ENCODE assay signal across 9 cellular contexts in the genomic region with DNA sequence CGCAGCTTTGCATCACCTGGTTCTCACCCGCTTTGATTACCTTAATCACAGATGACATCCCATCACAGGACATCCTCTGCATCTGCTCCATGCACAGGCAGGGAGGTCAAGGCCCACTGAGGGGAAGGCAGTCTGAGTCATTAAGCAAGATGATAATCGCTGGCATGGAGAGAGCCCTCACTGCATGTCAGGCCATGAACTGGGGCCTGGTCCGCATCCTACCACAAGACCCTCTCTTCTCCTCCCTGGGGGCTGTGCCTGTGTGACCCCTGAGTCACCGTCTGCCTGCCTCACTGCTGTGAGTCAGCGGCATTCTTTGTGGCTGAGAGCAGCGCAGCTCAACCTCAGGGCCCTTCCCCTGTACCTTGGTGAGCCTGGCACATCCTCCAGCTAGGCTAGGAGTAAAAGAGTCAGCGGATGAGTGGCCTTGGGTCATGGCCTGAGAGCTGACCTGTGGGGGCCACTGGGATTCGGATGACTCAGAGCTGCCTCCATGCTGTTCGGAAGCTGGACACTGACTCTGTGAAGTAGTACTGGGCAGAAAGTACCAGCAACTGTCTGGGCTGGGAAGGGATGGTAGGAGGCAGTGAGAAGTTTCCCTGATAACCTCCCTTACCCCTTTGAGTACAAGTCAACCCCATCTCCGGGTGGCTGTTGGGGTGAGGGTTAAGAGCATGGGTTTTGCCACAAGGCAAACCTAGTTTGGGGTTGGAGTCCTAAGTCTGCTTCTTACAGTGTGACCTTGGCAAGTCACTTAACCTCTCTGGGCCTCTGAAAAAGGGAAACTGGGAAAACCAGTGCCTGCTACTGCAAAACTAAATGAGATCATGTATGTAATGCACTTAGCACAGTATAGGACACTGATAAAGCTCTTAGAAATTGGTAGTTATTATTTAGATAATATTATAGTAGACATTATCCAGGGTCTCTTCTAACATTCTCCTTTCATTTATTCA. TPM values are rescaled to one million over a fixed set of nuclear protein-coding genes. Genes with fewer than 3 reads are reported as not detected.
A peak's percentile ranks its signal among the peaks of the same experiment; 100 is the strongest.
DNase-seq lines count a peak whose midpoint lies in the region; ATAC-seq and TF ChIP-seq lines count a peak whose summit lies in the region.
"Had no signal": no experiment of that assay in that cellular context is flagged by ENCODE, and none has a peak within 500 bp of the region (broad histone marks: within the 10 kb centered on the region; RNA-seq: fewer than 3 reads in every experiment).

No MANE protein-coding gene starts in this region.

- no peaks in the 10 kb centered on the region for H3K9me2 ChIP-seq in OCI-LY7 (ENCODE audit: insufficient read depth, low read length)

- intact Hi-C loops in OCI-LY7 (cut with micrococcal nuclease; ENCODE audit: unreplicated experiment), result no loop called here
- intact Hi-C loops in dorsolateral prefrontal cortex (cut with DNase I), result no loop called here

- H3K4me3 ChIP-seq in lung (no peak overlapping the region), OCI-LY7 (ENCODE audit: low read depth, low read length, poor library complexity, severe bottlenecking) (no peak overlapping the region), dorsolateral prefrontal cortex (no peak overlapping the region)

- H3K36me3 ChIP-seq in lung (ENCODE audit: control insufficient read depth in 2 of 2, insufficient read depth in 2 of 2, low read length in 2 of 2) (no peaks in the 10 kb centered on the region), OCI-LY7 (ENCODE audit: insufficient read depth, low read length) (no peaks in the 10 kb centered on the region)

- H3K4me2 ChIP-seq in OCI-LY7 (ENCODE audit: low read length), result no peak overlapping the region

- peaks cover 0 to 3% of the 10 kb centered on the region in 2 donors for H3K9me3 ChIP-seq in lung (ENCODE audit: control insufficient read depth in 2 of 2, insufficient read depth in 1 of 2, low read length in 1 of 2)
- no peaks in the 10 kb centered on the region for H3K9me3 ChIP-seq in OCI-LY7 (ENCODE audit: low read length)

- CTCF ChIA-PET in OCI-LY7 (lab: Charles Lee; ENCODE audit: unreplicated experiment), result no interaction called here

- ATAC-seq in HG03442 (IDR thresholded peaks at IDR 0.05; ENCODE audit: unreplicated experiment) (peak; percentile 50), lung (ENCODE audit: insufficient read depth, low FRiP score) (peak; percentile 66), HG03135 (IDR thresholded peaks at IDR 0.05; ENCODE audit: unreplicated experiment) (no peak), HG03354 (IDR thresholded peaks at IDR 0.05; ENCODE audit: poor library complexity, severe bottlenecking, unreplicated experiment) (no peak)

- DNase-seq in AG08396 (ENCODE audit: low spot score), result peak; percentile 88
- DNase-seq in astrocyte of the hippocampus (ENCODE audit: low read depth, low spot score), result peak; percentile 94
- no peak for DNase-seq in lung (ENCODE audit: low spot score)
- no peak for DNase-seq in OCI-LY7 (ENCODE audit: low spot score)
- no peak for DNase-seq in dorsolateral prefrontal cortex

- no peak overlapping the region for H3K27ac ChIP-seq in lung (ENCODE audit: low read depth in 1 of 2, low read length in 1 of 2)
- no peak overlapping the region for H3K27ac ChIP-seq in OCI-LY7 (ENCODE audit: low read depth, low read length, poor library complexity, severe bottlenecking)
- no peak overlapping the region for H3K27ac ChIP-seq in dorsolateral prefrontal cortex

- TF ChIP-seq CTCF in lung (IDR thresholded peaks at IDR 0.05; ENCODE audit: control extremely low read depth, extremely low read depth) (no peak), OCI-LY7 (conservative IDR thresholded peaks at IDR 0.05; ENCODE audit: low read length) (no peak), dorsolateral prefrontal cortex (IDR thresholded peaks at IDR 0.05 in 54 of 56, conservative IDR thresholded peaks at IDR 0.05 in 2 of 56; ENCODE audit: low read depth in 1 of 56, partially characterized antibody in 56 of 56) (no peak)

- H3K27me3 ChIP-seq in lung (ENCODE audit: control insufficient read depth, insufficient read depth) (no peaks in the 10 kb centered on the region), dorsolateral prefrontal cortex (no peaks in the 10 kb centered on the region)

- no TSS peak for BruUV-seq in OCI-LY7 (replicated peaks; lab: Mats Ljungman, UMichigan)

- 85 to 86% methylated on average over 11 of the region's 11 CpGs for WGBS in lung, 2 donors

- no peaks in the 10 kb centered on the region for H3K79me2 ChIP-seq in OCI-LY7 (ENCODE audit: insufficient read depth, low read depth, low read length)

- H3K4me1 ChIP-seq in lung (ENCODE audit: control insufficient read depth in 2 of 2, insufficient read depth in 2 of 2, low read length in 2 of 2) (no peaks in the 10 kb centered on the region), OCI-LY7 (ENCODE audit: insufficient read depth, low read length, poor library complexity, severe bottlenecking) (no peaks in the 10 kb centered on the region)

- H4K20me1 ChIP-seq in OCI-LY7 (ENCODE audit: insufficient read depth, low read length), result no peaks in the 10 kb centered on the region

- POLR2A ChIA-PET in OCI-LY7 (lab: Charles Lee), result no interaction called here

- H2AFZ ChIP-seq in OCI-LY7 (ENCODE audit: low read length), result no peak overlapping the region

RNA-seq across cellular contexts. Expression of gene ARSI, which starts 14.6 kb away (rescaled TPM):
- total RNA-seq in lung (10 to 100 TPM in 1 of 2 donors, 1 to 10 TPM in 1; 5.7 to 15.4 TPM), OCI-LY7 (2022) (not detected in 2 replicates), dorsolateral prefrontal cortex (1 to 10 TPM in 112 of 120 experiments, under 1 TPM in 8; 0.35 to 9.0 (median 2.2) TPM)
- polyA plus RNA-seq in lung, result 1 to 10 TPM in 1 of 2 donors, under 1 TPM in 1; 0.91 to 2.5 TPM
- not detected in 2 replicates for total RNA-seq in OCI-LY7 (2014; rRNA removed; shearing (Covaris generic))
- polyA plus RNA-seq: IgD-negative memory B cell had no signal

RNA-seq across cellular contexts. Expression of gene CAMK2A, which starts 27.8 kb away (rescaled TPM):
- total RNA-seq in lung (1 to 10 TPM; 1.6 to 2.7 TPM), OCI-LY7 (2022) (not detected in 2 replicates), dorsolateral prefrontal cortex (1,000 to 10,000 TPM in 71 of 120 experiments, 100 to 1,000 TPM in 49; 264 to 1,671 (median 1,064) TPM)
- polyA plus RNA-seq in lung, result under 1 TPM; 0.31 to 0.44 TPM
- not detected in 2 replicates for total RNA-seq in OCI-LY7 (2014; rRNA removed; shearing (Covaris generic))
- polyA plus RNA-seq: IgD-negative memory B cell had no signal

RNA-seq across cellular contexts. Expression of gene TCOF1, which starts 40.2 kb away (rescaled TPM):
- total RNA-seq in lung, result 10 to 100 TPM; 17.0 to 25.3 TPM
- polyA plus RNA-seq in lung, result 10 to 100 TPM; 13.3 to 14.7 TPM
- total RNA-seq in OCI-LY7 (2014; rRNA removed; shearing (Covaris generic)), result 61.3 and 62.9 TPM in 2 replicates
- total RNA-seq in OCI-LY7 (2022), result 104 and 108 TPM in 2 replicates
- 10 to 100 TPM; 26.4 to 51.1 (median 35.9) TPM for total RNA-seq in dorsolateral prefrontal cortex

Comparison
In these comparisons a context has a peak if more than half of its experiments do, and no peak if none do; other contexts are left out.
1. DNase-seq: peak in AG08396 (single experiment) and astrocyte of the hippocampus (single experiment); none in lung (single experiment), OCI-LY7 (single experiment) and dorsolateral prefrontal cortex (0 of 10).
2. ATAC-seq: peak in HG03442 (single experiment) and lung (single experiment); none in HG03135 (single experiment) and HG03354 (single experiment).
3. RNA of gene CAMK2A, which starts 27.8 kb away (total RNA-seq): 264 to 1,671 TPM in dorsolateral prefrontal cortex; 1.6 to 2.7 TPM in lung and not detected in OCI-LY7; every median in the first group is over 10 times any median in the second.